10 cellular contexts compared by ENCODE assay signal in the genomic region with DNA sequence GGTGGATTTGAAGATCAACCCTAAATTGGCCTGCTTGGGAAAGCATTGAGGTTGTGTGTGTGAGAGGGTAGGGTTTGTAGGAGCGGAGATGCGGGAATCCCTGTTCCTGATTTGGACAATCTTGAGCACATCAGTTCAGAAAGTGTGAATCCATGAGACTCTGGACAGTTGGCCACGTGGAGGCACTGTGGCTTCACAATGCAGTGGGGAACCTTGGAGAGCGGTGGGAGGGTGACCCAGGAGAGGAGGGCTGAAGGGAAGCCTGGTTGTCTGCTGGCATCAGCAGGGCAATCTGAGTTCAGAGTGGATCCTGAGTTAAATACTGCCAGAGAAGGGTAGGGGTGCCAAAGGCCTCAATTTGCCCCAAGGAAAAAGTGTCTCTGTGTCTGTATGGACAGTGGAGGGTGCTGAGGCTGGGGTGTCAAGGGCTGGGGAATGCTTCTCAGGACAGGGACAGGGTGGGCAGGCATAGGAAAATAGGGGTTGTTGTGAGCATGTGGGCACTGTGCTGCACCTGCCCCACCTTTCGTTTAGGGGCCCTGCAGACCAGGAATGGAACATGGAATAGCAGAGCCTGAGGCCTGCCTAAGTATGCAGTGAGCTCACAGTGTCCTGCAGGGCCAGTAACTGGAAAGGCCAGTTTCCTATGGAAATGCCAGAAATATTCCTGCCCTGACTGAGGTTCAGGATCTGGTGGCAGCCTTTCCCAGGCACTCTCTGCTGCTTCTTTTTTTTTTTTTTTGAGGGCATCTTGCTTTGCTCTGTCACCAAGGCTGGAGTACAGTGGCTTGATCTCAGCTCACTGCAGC.
A peak's percentile ranks its signal among the peaks of the same experiment; 100 is the strongest.
DNase-seq lines count a peak whose midpoint lies in the region; ATAC-seq, FAIRE-seq and TF ChIP-seq lines count a peak whose summit lies in the region.
"Had no signal": no experiment of that assay in that cellular context is flagged by ENCODE, and none has a peak within 500 bp of the region (broad histone marks: within the 10 kb centered on the region; RNA-seq: fewer than 3 reads in every experiment).

No MANE protein-coding gene starts in this region.

- CTCF ChIA-PET in H1 (lab: Charles Lee; ENCODE audit: partially characterized antibody): interaction anchor here (0.6 to 5.0 kb wide), 25 partner anchors 7 to 298 kb away, joined by 3 to 29 read pairs (median 3); no protein-coding TSS in a partner anchor

- no peak for ATAC-seq in HG03521 (IDR thresholded peaks at IDR 0.05; ENCODE audit: unreplicated experiment)
- ATAC-seq: activated CD4-positive, CD25-positive, alpha-beta regulatory T cell treated with anti-CD3 and anti-CD28 coated beads, Interleukin-2, amount 50 U/mL, for 24 hours had no signal

- H3K4ac ChIP-seq in H1 (replicated peaks; ENCODE audit: insufficient read length, low read depth, low read length): no peak overlapping the region

- no peak overlapping the region for H3K14ac ChIP-seq in H1 (ENCODE audit: insufficient read length)

- peak; percentile 47 for DNase-seq in NCI-H82 (lab: John Stamatoyannopoulos, UW)
- DNase-seq in NCI-H82 treated with DMSO at 0.1 percent for 48 hours (lab: John Stamatoyannopoulos, UW; ENCODE audit: unreplicated experiment): no peak
- DNase-seq in MG63: peak; percentile 29
- DNase-seq in H1 (ENCODE audit: low read depth in 1 of 2, low spot score in 2 of 2): no peak
- no peak for DNase-seq in retinal pigment epithelial cell (ENCODE audit: low read depth)
- DNase-seq in NCI-H2227 (lab: John Stamatoyannopoulos, UW; ENCODE audit: unreplicated experiment): no peak
- DNase-seq in NCI-H510A treated with DMSO at 0.1 percent for 48 hours (lab: John Stamatoyannopoulos, UW): no peak
- DNase-seq: MV-4-11 had no signal

- H2BK12ac ChIP-seq in H1 (ENCODE audit: low read depth, low read length): no peak overlapping the region

- H2BK5ac ChIP-seq in H1 (ENCODE audit: low read depth, low read length): no peak overlapping the region

- H3K9ac ChIP-seq in H1 (replicated peaks in 1 of 4; ENCODE audit: extremely low read depth in 1 of 4, low read depth in 3 of 4, low read length in 3 of 4): no peak overlapping the region

- no peaks in the 10 kb centered on the region for H4K20me1 ChIP-seq in H1 (replicated peaks in 1 of 2; ENCODE audit: control insufficient read depth in 1 of 2, insufficient read depth in 2 of 2, low read length in 2 of 2)

- H3K79me2 ChIP-seq in H1 (ENCODE audit: control insufficient read depth in 1 of 2, insufficient read depth in 2 of 2, low read length in 2 of 2): no peaks in the 10 kb centered on the region

- H3K56ac ChIP-seq in H1 (replicated peaks; ENCODE audit: insufficient read length, low read depth, low read length): no peak overlapping the region

- H3K18ac ChIP-seq in H1 (ENCODE audit: extremely low read depth, low read length): no peak overlapping the region

- no peak overlapping the region for H4K5ac ChIP-seq in H1 (ENCODE audit: insufficient read length, low read depth, low read length)

- H3K23ac ChIP-seq in H1 (ENCODE audit: insufficient read length): no peak overlapping the region

- H2BK20ac ChIP-seq in H1 (ENCODE audit: low read length): 0 out of 2 replicates have a peak overlapping the region, but pooled peaks have one; percentile 72

- no peaks in the 10 kb centered on the region for H3K23me2 ChIP-seq in H1 (ENCODE audit: low read depth, low read length)

- H2BK120ac ChIP-seq in H1 (replicated peaks; ENCODE audit: low read depth, low read length): no peak overlapping the region

- H3K36me3 ChIP-seq in MG63: no peaks in the 10 kb centered on the region
- no peaks in the 10 kb centered on the region for H3K36me3 ChIP-seq in H1 (ENCODE audit: control insufficient read depth in 2 of 4, insufficient read depth in 4 of 4, low read length in 3 of 4)

- H3K4me3 ChIP-seq in MG63 (no peak overlapping the region), H1 (ENCODE audit: extremely low read depth in 1 of 4, insufficient read depth in 2 of 4, low read depth in 3 of 4, low read length in 4 of 4) (no peak overlapping the region), retinal pigment epithelial cell (ENCODE audit: low read length) (no peak overlapping the region)

- WGBS in H1 (ENCODE audit: extremely low coverage in 1 of 2, insufficient coverage in 1 of 2, insufficient read length in 1 of 2, insufficient replicate concordance in 2 of 2, low coverage in 1 of 2, low lambda C conversion rate in 2 of 2, missing lambda C conversion rate in 1 of 2), 2 experiments: 72% methylated on average over 5 of the region's 5 CpGs; no CpG with 5 or more reads in 1 of the 2 experiments

- peak; percentile 28 to 52 (median 35) for TF ChIP-seq CTCF in H1 (IDR thresholded peaks at IDR 0.05; ENCODE audit: control extremely low read depth in 1 of 3, insufficient read depth in 1 of 3, low read depth in 1 of 3, low read length in 3 of 3)
- TF ChIP-seq CTCF in retinal pigment epithelial cell (conservative IDR thresholded peaks at IDR 0.05; ENCODE audit: low read depth, low read length): peak; percentile 54

- H3K9me3 ChIP-seq in MG63 (no peaks in the 10 kb centered on the region), H1 (ENCODE audit: insufficient read depth in 2 of 2, low read depth in 1 of 2, low read length in 1 of 2) (no peaks in the 10 kb centered on the region)

- TF ChIP-seq POLR2A in H1 (IDR thresholded peaks at IDR 0.05; ENCODE audit: control extremely low read depth in 1 of 2, low read depth in 2 of 2, low read length in 2 of 2): no peak

- no peak overlapping the region for H2BK15ac ChIP-seq in H1 (ENCODE audit: low read length)

- peak; percentile 56 to 62 for TF ChIP-seq RAD21 in H1 (IDR thresholded peaks at IDR 0.05 in 1 of 2, conservative IDR thresholded peaks at IDR 0.05 in 1 of 2; ENCODE audit: low read depth in 2 of 2, low read length in 2 of 2)

- no peaks in the 10 kb centered on the region for H3K27me3 ChIP-seq in MG63
- H3K27me3 ChIP-seq in H1 (replicated peaks in 1 of 4; ENCODE audit: control insufficient read depth in 3 of 4, extremely low read depth in 1 of 4, insufficient read depth in 3 of 4, low read length in 3 of 4): no peaks in the 10 kb centered on the region

- no peak for TF ChIP-seq EP300 in H1 (IDR thresholded peaks at IDR 0.05; ENCODE audit: borderline replicate concordance in 1 of 2, low read depth in 2 of 2, low read length in 2 of 2)

- peaks cover 0 to 5% (median 1%) of the 10 kb centered on the region in 4 experiments; a peak in 2 of 7 replicates for H3K4me1 ChIP-seq in H1 (replicated peaks in 1 of 4; ENCODE audit: control insufficient read depth in 3 of 4, insufficient read depth in 4 of 4, low read length in 3 of 4)

- H2AFZ ChIP-seq in H1 (ENCODE audit: low read length): no peak overlapping the region

- POLR2A ChIA-PET in H1 (lab: Charles Lee; ENCODE audit: partially characterized antibody): no interaction called here

- H4K91ac ChIP-seq in H1 (replicated peaks; ENCODE audit: insufficient read length, low read length): no peak overlapping the region

- no peak overlapping the region for H2AK5ac ChIP-seq in H1 (ENCODE audit: low read depth, low read length)

- no peaks in the 10 kb centered on the region for H3K79me1 ChIP-seq in H1 (ENCODE audit: low read depth, low read length)

- H3K4me2 ChIP-seq in H1 (ENCODE audit: insufficient read depth in 1 of 2, low read depth in 2 of 2, low read length in 2 of 2): no peak overlapping the region

- no peak overlapping the region for H3K27ac ChIP-seq in H1 (ENCODE audit: low read depth, low read length)

- H4K8ac ChIP-seq in H1 (ENCODE audit: extremely low read depth, insufficient read depth, low read length): no peak overlapping the region

- FAIRE-seq in H1 (lab: Jason Lieb, UNC): no peak

TF ChIP-seq in H1, 55 proteins besides CTCF, POLR2A, EP300 and RAD21:
- TF ChIP-seq, protein P1, sequence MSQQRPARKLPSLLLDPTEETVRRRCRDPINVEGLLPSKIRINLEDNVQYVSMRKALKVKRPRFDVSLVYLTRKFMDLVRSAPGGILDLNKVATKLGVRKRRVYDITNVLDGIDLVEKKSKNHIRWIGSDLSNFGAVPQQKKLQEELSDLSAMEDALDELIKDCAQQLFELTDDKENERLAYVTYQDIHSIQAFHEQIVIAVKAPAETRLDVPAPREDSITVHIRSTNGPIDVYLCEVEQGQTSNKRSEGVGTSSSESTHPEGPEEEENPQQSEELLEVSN (IDR thresholded peaks at IDR 0.05): 0 out of 2 replicates have a peak, but pooled peaks have one; percentile 13
- TF ChIP-seq TAF7 (optimal IDR thresholded peaks at IDR 0.05; ENCODE audit: borderline replicate concordance, low read depth, low read length) (peak; percentile 29), HDAC6 (IDR thresholded peaks at IDR 0.05; ENCODE audit: low read depth, low read length) (no peak)
- TF ChIP-seq, protein P2, sequence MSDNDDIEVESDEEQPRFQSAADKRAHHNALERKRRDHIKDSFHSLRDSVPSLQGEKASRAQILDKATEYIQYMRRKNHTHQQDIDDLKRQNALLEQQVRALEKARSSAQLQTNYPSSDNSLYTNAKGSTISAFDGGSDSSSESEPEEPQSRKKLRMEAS (IDR thresholded peaks at IDR 0.05): peak; percentile 56

Comparison
In these comparisons a context has a peak if more than half of its experiments do, and no peak if none do; other contexts are left out.
1. DNase-seq: peak in NCI-H82 (single experiment) and MG63 (single experiment); none in NCI-H82 treated with DMSO at 0.1 percent for 48 hours (single experiment), H1 (0 of 2), retinal pigment epithelial cell (single experiment), NCI-H2227 (single experiment) and NCI-H510A treated with DMSO at 0.1 percent for 48 hours (single experiment).